Comparison of ENCODE assay signal across 8 cellular contexts in the genomic region with DNA sequence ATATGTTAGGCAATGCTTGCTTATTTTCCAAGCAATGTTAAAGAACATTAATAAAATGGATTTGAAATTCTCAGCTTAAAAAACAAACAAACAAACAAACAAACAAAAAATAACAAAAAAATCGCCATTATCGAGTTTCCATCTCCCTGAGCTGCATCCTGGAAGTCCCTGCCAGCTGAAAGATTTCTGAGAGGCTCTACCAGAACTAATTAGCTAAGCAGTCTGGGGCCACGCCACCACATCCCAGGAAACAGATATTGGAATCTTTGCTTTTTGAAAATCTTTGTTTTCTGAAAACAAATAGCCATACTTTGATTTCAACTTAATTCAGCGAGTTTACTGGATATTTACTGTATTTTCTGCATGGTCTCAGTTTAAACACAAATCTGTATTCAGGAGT.
"Had no signal": no experiment of that assay in that cellular context is flagged by ENCODE, and none has a peak within 500 bp of the region (broad histone marks: within the 10 kb centered on the region; RNA-seq: fewer than 3 reads in every experiment).

No MANE protein-coding gene starts in this region.

- DNase-seq: GDM1, GF-D8 had no signal

- FAIRE-seq: G401.6, GM12878, GM12891, GM12892, GM18507, GM19239 had no signal

- H3K4me3 ChIP-seq: GM12878 had no signal

- ATAC-seq: GM12878 had no signal
